8 cellular contexts compared by ENCODE assay signal in the genomic region with DNA sequence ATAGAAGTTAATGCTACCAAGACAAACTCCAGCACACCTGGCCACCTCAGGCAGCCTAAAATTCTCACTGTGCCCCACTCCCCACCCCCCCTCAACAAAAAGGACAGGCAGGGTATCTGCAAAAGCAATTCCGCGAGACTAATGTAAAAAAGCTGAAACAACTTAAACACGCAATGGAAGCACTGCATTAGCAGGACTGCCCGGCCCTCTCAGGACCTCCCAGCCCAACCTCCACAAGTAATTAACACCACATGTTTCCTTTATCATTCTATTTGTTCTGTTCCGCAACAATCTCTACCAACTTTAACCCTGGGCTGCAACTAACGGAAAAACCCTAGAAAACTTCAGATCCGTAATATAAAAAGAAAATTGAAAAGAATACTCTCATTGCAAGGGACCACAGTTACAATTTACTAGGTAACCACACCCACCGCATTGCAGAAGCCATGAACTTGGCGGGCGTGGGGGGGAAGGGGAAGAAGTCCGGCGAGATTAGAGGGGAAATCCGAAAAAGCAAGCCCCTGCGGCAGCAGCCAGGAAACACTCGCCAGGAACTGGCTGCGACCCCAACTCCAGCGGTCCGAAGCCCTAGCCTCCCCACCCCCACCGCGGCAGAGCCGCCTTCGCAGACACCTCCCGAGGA. TPM values are rescaled to one million over a fixed set of nuclear protein-coding genes. Genes with fewer than 3 reads are reported as not detected.
DNase-seq lines count a peak whose midpoint lies in the region; ATAC-seq and TF ChIP-seq lines count a peak whose summit lies in the region.

No MANE protein-coding gene starts in this region.

- peak overlapping the region; percentile 49; the same call in 1 of the 2 replicates for H3K23ac ChIP-seq in IMR-90 (ENCODE audit: low read depth, low read length)

- H4K20me1 ChIP-seq in IMR-90 (ENCODE audit: insufficient read depth, low read length), result peaks cover 1% of the 10 kb centered on the region; the same call in 1 of the 2 replicates

- peak overlapping the region; percentile 37 for H2AK9ac ChIP-seq in IMR-90 (replicated peaks; ENCODE audit: low read depth, low read length, poor library complexity)

- peaks cover 3% of the 10 kb centered on the region; the same call in 1 of the 2 replicates for H3K9me1 ChIP-seq in IMR-90 (ENCODE audit: insufficient read depth, low read length)

- TF ChIP-seq RAD21 in IMR-90 (IDR thresholded peaks at IDR 0.05; ENCODE audit: low read length), result no peak

- peak overlapping the region; percentile 95 for H2AFZ ChIP-seq in IMR-90 (replicated peaks; ENCODE audit: low read length, poor library complexity)

- H3K14ac ChIP-seq in IMR-90 (replicated peaks; ENCODE audit: low read depth, low read length), result no peak overlapping the region

- H3K56ac ChIP-seq in IMR-90 (ENCODE audit: extremely low read depth, insufficient read depth, low read length), result no peak overlapping the region

- peak overlapping the region; percentile 50 for H3K9ac ChIP-seq in IMR-90 (ENCODE audit: low read depth, low read length)

- H2BK5ac ChIP-seq in IMR-90 (ENCODE audit: low read depth, low read length, poor library complexity, severe bottlenecking), result peak overlapping the region; percentile 50

- no peak overlapping the region for H2BK20ac ChIP-seq in IMR-90 (ENCODE audit: low read depth, low read length)

- no peak overlapping the region for H2BK120ac ChIP-seq in IMR-90 (ENCODE audit: low read depth, low read length)

- H3K4me2 ChIP-seq in IMR-90 (ENCODE audit: low read depth, low read length), result peak overlapping the region; percentile 83

- peak overlapping the region in 1 of 2 experiments; percentile 42; a peak in 1 of 4 replicates for H4K8ac ChIP-seq in IMR-90 (ENCODE audit: low read depth in 2 of 2, low read length in 2 of 2)

- H3K9me3 Mint-ChIP-seq in memory B cell, result no peaks in the 10 kb centered on the region

- H3K4me1 ChIP-seq in A673 (ENCODE audit: insufficient read depth, low read length, poor library complexity, severe bottlenecking) (peaks cover 5% of the 10 kb centered on the region), IMR-90 (ENCODE audit: control insufficient read depth, insufficient read depth, low read length) (no peaks in the 10 kb centered on the region)

- peaks cover 17% of the 10 kb centered on the region for H3K27me3 Mint-ChIP-seq in memory B cell

- no peak overlapping the region for H2BK15ac ChIP-seq in IMR-90 (ENCODE audit: low read depth, low read length)

- H3K36me3 Mint-ChIP-seq in memory B cell, result no peaks in the 10 kb centered on the region

- H3K4me3 ChIP-seq in A673 (ENCODE audit: low read depth, low read length, poor library complexity, severe bottlenecking) (no peak overlapping the region), IMR-90 (ENCODE audit: insufficient read depth, low read depth, low read length) (peak overlapping the region; percentile 98), coronary artery (peak overlapping the region; percentile 79)

- H3K18ac ChIP-seq in IMR-90 (ENCODE audit: low read depth, low read length), result peak overlapping the region; percentile 28; the same call in 1 of the 2 replicates

- TF ChIP-seq CTCF in A673 (conservative IDR thresholded peaks at IDR 0.05; ENCODE audit: low read depth, low read length), result no peak
- TF ChIP-seq CTCF in IMR-90 (conservative IDR thresholded peaks at IDR 0.05; ENCODE audit: low read depth, low read length), result no peak
- no peak for TF ChIP-seq CTCF in coronary artery (IDR thresholded peaks at IDR 0.05)

- H3K27ac ChIP-seq in A673 (ENCODE audit: low read depth, low read length, poor library complexity, severe bottlenecking) (no peak overlapping the region), IMR-90 (ENCODE audit: insufficient read depth, low read length) (peak overlapping the region; percentile 27; the same call in 1 of the 2 replicates), coronary artery (peak overlapping the region; percentile 27 to 87)

- H3K9me3 ChIP-seq in A673 (ENCODE audit: low read depth, low read length, poor library complexity, severe bottlenecking), result no peaks in the 10 kb centered on the region
- H3K9me3 ChIP-seq in IMR-90 (ENCODE audit: control insufficient read depth, insufficient read depth, low read length), result no peaks in the 10 kb centered on the region

- H3K4me1 Mint-ChIP-seq in memory B cell, result peaks cover 2% of the 10 kb centered on the region

- CTCF ChIA-PET in A673 (lab: Charles Lee) (no interaction called here), IMR-90 (lab: Yijun Ruan, JAX) (no interaction called here)

- ATAC-seq in IMR-90 (ENCODE audit: low read depth) (no peak; the same call in 1 of the 2 replicates), memory B cell (ENCODE audit: low read depth) (peak; percentile 39), GM21360 (IDR thresholded peaks at IDR 0.05; ENCODE audit: unreplicated experiment) (no peak)

- no peak overlapping the region for H3K4ac ChIP-seq in IMR-90 (ENCODE audit: low read depth, low read length)

- 21% methylated on average over 4 of the region's 23 CpGs; no CpG with 5 or more reads in 1 of the 2 experiments for WGBS in IMR-90 (ENCODE audit: extremely low coverage in 2 of 2, insufficient read length in 1 of 2), 2 experiments

- in situ Hi-C loops in IMR-90 (cut with MboI; ENCODE audit: low sequenced_read_pairs), result no loop called here

- peak overlapping the region; percentile 44 for H3K4me3 Mint-ChIP-seq in memory B cell

- no peak overlapping the region for H4K91ac ChIP-seq in IMR-90 (ENCODE audit: insufficient read depth, low read depth, low read length)

- H2AK5ac ChIP-seq in IMR-90 (ENCODE audit: low read depth, low read length), result no peak overlapping the region

- no peak overlapping the region for H3K27ac Mint-ChIP-seq in memory B cell

- H3K27me3 ChIP-seq in A673 (replicated peaks; ENCODE audit: insufficient read depth, low read depth, low read length, poor library complexity) (peaks cover 85% of the 10 kb centered on the region), IMR-90 (ENCODE audit: control insufficient read depth, insufficient read depth, low read length) (no peaks in the 10 kb centered on the region; the same call in 1 of the 2 replicates)

- dilution Hi-C loops in IMR-90 (cut with HindIII; ENCODE audit: low sequenced_read_pairs, unreplicated experiment), result no loop called here

- DNase-seq in A673 (ENCODE audit: low spot score) (peak; percentile 8), IMR-90 (peak; percentile 26), coronary artery (ENCODE audit: low spot score) (no peak), memory B cell (ENCODE audit: low spot score in 2 of 2) (no peak), superior temporal gyrus (ENCODE audit: extremely low spot score) (no peak), NCI-H226 (no peak), COLO668 (lab: John Stamatoyannopoulos, UW; ENCODE audit: unreplicated experiment) (no peak)

- no TSS peak for BruUV-seq in A673 (replicated peaks; lab: Mats Ljungman, UMichigan)
- BruUV-seq in IMR-90 (replicated peaks; lab: Mats Ljungman, UMichigan), result no TSS peak

- intact Hi-C loops in A673 (cut with micrococcal nuclease; ENCODE audit: unreplicated experiment), result loop anchor here (10.0 kb wide), 1 partner anchor 118 kb away; no protein-coding TSS in a partner anchor
- intact Hi-C loops in IMR-90 (cut with micrococcal nuclease), result no loop called here

- H3K36me3 ChIP-seq in A673 (ENCODE audit: insufficient read depth, low read length, poor library complexity, severe bottlenecking) (no peaks in the 10 kb centered on the region), IMR-90 (ENCODE audit: control insufficient read depth, insufficient read depth, low read length) (no peaks in the 10 kb centered on the region)

- no peak for TF ChIP-seq POLR2A in IMR-90 (IDR thresholded peaks at IDR 0.05; ENCODE audit: low read depth, low read length)

- POLR2A ChIA-PET in A673 (lab: Charles Lee; ENCODE audit: low non-redundant PET), result no interaction called here
- POLR2A ChIA-PET in IMR-90 (lab: Charles Lee; ENCODE audit: unreplicated experiment), result no interaction called here

- no peak overlapping the region for H4K5ac ChIP-seq in IMR-90 (ENCODE audit: low read depth, low read length)

- H3K79me1 ChIP-seq in IMR-90 (ENCODE audit: low read depth in 1 of 2, low read length in 2 of 2), result peaks cover 0 to 5% of the 10 kb centered on the region in 2 experiments; a peak in 2 of 4 replicates

TF ChIP-seq in IMR-90, 13 proteins besides CTCF, POLR2A, EP300 and RAD21 (continues in another document):
- TF ChIP-seq ELK1 (IDR thresholded peaks at IDR 0.05; ENCODE audit: borderline replicate concordance, low read depth, low read length) (no peak), RCOR1 (IDR thresholded peaks at IDR 0.05; ENCODE audit: insufficient replicate concordance, low read length) (no peak), CEBPB (IDR thresholded peaks at IDR 0.05; ENCODE audit: low read depth, low read length) (no peak), MXI1 (IDR thresholded peaks at IDR 0.05; ENCODE audit: borderline replicate concordance, low read depth, low read length) (no peak), MAFK (IDR thresholded peaks at IDR 0.05; ENCODE audit: low read depth, low read length) (no peak), RFX5 (IDR thresholded peaks at IDR 0.05; ENCODE audit: low read depth, low read length) (no peak), NFE2L2 (IDR thresholded peaks at IDR 0.05; ENCODE audit: low read depth, low read length) (no peak), FOS (IDR thresholded peaks at IDR 0.05; ENCODE audit: low read depth, low read length) (no peak), MAZ (IDR thresholded peaks at IDR 0.05; ENCODE audit: borderline replicate concordance, low read depth, low read length) (no peak), BHLHE40 (IDR thresholded peaks at IDR 0.05; ENCODE audit: low read depth, low read length) (no peak)
- TF ChIP-seq, protein P1, sequence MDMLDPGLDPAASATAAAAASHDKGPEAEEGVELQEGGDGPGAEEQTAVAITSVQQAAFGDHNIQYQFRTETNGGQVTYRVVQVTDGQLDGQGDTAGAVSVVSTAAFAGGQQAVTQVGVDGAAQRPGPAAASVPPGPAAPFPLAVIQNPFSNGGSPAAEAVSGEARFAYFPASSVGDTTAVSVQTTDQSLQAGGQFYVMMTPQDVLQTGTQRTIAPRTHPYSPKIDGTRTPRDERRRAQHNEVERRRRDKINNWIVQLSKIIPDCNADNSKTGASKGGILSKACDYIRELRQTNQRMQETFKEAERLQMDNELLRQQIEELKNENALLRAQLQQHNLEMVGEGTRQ (IDR thresholded peaks at IDR 0.05; ENCODE audit: low read depth, low read length), result no peak

RNA-seq across cellular contexts. Expression of gene EPB41L3, which starts 1.3 kb away (rescaled TPM):
- total RNA-seq in A673 (2021), result 0.20 and 0.86 TPM in 2 replicates
- 70.3 and 90.5 TPM in 2 replicates for total RNA-seq in IMR-90 (2012; rRNA removed)
- 36.6 and 39.9 TPM in 2 replicates for polyA plus RNA-seq in IMR-90 (2012; rRNA removed)
- 22.8 and 27.2 TPM in 2 replicates for polyA plus RNA-seq in IMR-90 (2012; cell fraction: cytosol; rRNA removed)
- 18.8 and 44.4 TPM in 2 replicates for polyA plus RNA-seq in IMR-90 (2012; cell fraction: nucleus; rRNA removed; ENCODE audit: low replicate concordance)

Comparison
In these comparisons a context has a peak if more than half of its experiments do, and no peak if none do; other contexts are left out.
1. DNase-seq: peak in A673 (single experiment) and IMR-90 (single experiment); none in coronary artery (single experiment), memory B cell (0 of 2), superior temporal gyrus (single experiment), NCI-H226 (single experiment) and COLO668 (single experiment).
2. RNA of gene EPB41L3, which starts 1.3 kb away (total RNA-seq): 70.3 to 90.5 TPM in IMR-90; 0.20 to 0.86 TPM in A673; every median in the first group is over 10 times any median in the second.